24 cellular contexts compared by ENCODE assay signal in the genomic region with DNA sequence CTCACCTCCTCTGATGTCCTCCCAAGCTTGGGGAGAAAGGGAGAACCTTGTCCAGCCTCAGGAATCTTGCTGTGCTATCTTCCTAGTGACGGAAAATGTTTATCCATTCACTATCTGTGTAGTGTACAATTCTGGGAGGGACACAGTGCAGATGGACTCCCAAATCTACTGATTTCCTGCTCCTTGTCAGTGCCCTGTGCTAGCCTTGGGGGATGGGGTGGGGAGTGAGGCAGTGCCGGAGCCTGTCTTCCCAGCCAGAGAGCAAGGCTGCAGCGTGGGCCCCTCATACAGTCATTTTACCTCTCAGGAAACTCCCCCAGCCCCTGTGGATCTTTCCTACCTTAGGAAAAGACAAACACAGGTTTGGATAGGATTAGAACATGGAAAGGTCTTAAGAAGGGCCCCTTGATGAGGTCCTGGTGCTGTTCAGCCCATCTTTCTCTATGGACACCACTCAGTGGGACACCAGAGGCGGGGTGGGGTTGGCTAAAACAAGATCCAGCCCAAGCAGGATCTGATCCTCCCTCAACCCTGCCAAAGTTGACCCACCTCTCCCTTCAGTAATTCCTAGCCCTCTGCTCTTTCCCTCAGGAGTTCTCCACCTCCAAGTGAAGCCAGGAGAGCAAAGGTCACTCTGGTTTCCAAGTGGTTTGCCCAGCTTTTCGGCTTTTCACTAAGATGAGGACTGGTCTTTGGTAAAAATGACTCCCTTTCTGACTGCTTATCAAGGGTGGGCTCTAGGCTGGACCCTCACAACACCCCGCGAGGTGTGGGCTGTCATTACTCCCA. TPM values are rescaled to one million over a fixed set of nuclear protein-coding genes. Genes with fewer than 3 reads are reported as not detected.
A peak's percentile ranks its signal among the peaks of the same experiment; 100 is the strongest.
DNase-seq lines count a peak whose midpoint lies in the region; ATAC-seq, FAIRE-seq and TF ChIP-seq lines count a peak whose summit lies in the region.
"Had no signal": no experiment of that assay in that cellular context is flagged by ENCODE, and none has a peak within 500 bp of the region (broad histone marks: within the 10 kb centered on the region; RNA-seq: fewer than 3 reads in every experiment).

No MANE protein-coding gene starts in this region.

- H3K9me3 ChIP-seq in Panc1 (ENCODE audit: control insufficient read depth, insufficient read depth, low read depth, low read length): no peaks in the 10 kb centered on the region
- no peaks in the 10 kb centered on the region for H3K9me3 ChIP-seq in astrocyte (ENCODE audit: insufficient read depth, low read depth, low read length)
- no peaks in the 10 kb centered on the region for H3K9me3 ChIP-seq in subcutaneous abdominal adipose tissue (ENCODE audit: control insufficient read depth in 5 of 5, low read length in 5 of 5)
- H3K9me3 ChIP-seq: body of pancreas, psoas muscle, SK-N-SH, transverse colon had no signal

- H3K36me3 ChIP-seq in Panc1 (ENCODE audit: control insufficient read depth, insufficient read depth, low read length) (no peaks in the 10 kb centered on the region), astrocyte (ENCODE audit: insufficient read depth, low read length) (peaks cover 2% of the 10 kb centered on the region), subcutaneous abdominal adipose tissue (ENCODE audit: control insufficient read depth in 5 of 5, insufficient read depth in 5 of 5, low read length in 5 of 5) (peaks cover 0 to 19% (median 6%) of the 10 kb centered on the region in 5 donors)
- H3K36me3 ChIP-seq: transverse colon had no signal

- BruUV-seq in Panc1 (replicated peaks; lab: Mats Ljungman, UMichigan): TSS peak; percentile 68

- H3K4me3 Mint-ChIP-seq in astrocyte (ENCODE audit: unreplicated experiment) (no peak overlapping the region), mesothelial cell of epicardium (no peak overlapping the region)
- no peak overlapping the region for H3K4me3 Mint-ChIP-seq in activated naive CD8-positive, alpha-beta T cell treated with anti-CD3 and anti-CD28 coated beads for 36 hours
- H3K4me3 Mint-ChIP-seq: activated CD4-positive, alpha-beta T cell treated with anti-CD3 and anti-CD28 coated beads for 36 hours; activated CD8-positive, alpha-beta T cell treated with anti-CD3 and anti-CD28 coated beads, Interleukin-2, amount 10 ng/mL, durations not matched to agents 7 days and 5 days; memory B cell; stimulated activated naive CD8-positive, alpha-beta T cell treated with anti-CD3 and anti-CD28 coated beads, Interleukin-15, amount 100 ng/mL, for 72 hours had no signal

- peaks cover 11% of the 10 kb centered on the region for H4K20me1 ChIP-seq in astrocyte (ENCODE audit: insufficient read depth, low read length)

- H3K9me3 Mint-ChIP-seq in astrocyte (ENCODE audit: unreplicated experiment): no peaks in the 10 kb centered on the region
- H3K9me3 Mint-ChIP-seq in mesothelial cell of epicardium: no peaks in the 10 kb centered on the region
- no peaks in the 10 kb centered on the region for H3K9me3 Mint-ChIP-seq in activated naive CD8-positive, alpha-beta T cell treated with anti-CD3 and anti-CD28 coated beads for 36 hours
- H3K9me3 Mint-ChIP-seq: CD4-positive, CD25-positive, alpha-beta regulatory T cell; memory B cell; stimulated activated naive CD8-positive, alpha-beta T cell treated with anti-CD3 and anti-CD28 coated beads, Interleukin-15, amount 100 ng/mL, for 72 hours had no signal

- CTCF ChIA-PET in Panc1 (lab: Charles Lee): no interaction called here

- FAIRE-seq in astrocyte (lab: Jason Lieb, UNC): no peak

- H3K79me2 ChIP-seq in astrocyte (ENCODE audit: insufficient read depth, low read length): peaks cover 28% of the 10 kb centered on the region

- H3K4me3 ChIP-seq in Panc1 (ENCODE audit: low read depth in 2 of 2, low read length in 2 of 2) (no peak overlapping the region), astrocyte (ENCODE audit: insufficient read depth, low read depth, low read length) (no peak overlapping the region), subcutaneous abdominal adipose tissue (ENCODE audit: low read depth in 1 of 5, low read length in 5 of 5) (no peak overlapping the region)
- H3K4me3 ChIP-seq: body of pancreas, psoas muscle, transverse colon had no signal

- no peak overlapping the region for H2AFZ ChIP-seq in astrocyte (ENCODE audit: low read depth, low read length)

- POLR2A ChIA-PET in Panc1 (lab: Charles Lee): no interaction called here

- H3K27me3 Mint-ChIP-seq in astrocyte (ENCODE audit: low read depth, unreplicated experiment): no peaks in the 10 kb centered on the region
- H3K27me3 Mint-ChIP-seq in mesothelial cell of epicardium (ENCODE audit: low read depth): no peaks in the 10 kb centered on the region
- no peaks in the 10 kb centered on the region for H3K27me3 Mint-ChIP-seq in activated naive CD8-positive, alpha-beta T cell treated with anti-CD3 and anti-CD28 coated beads for 36 hours
- H3K27me3 Mint-ChIP-seq: activated CD4-positive, alpha-beta T cell treated with anti-CD3 and anti-CD28 coated beads for 36 hours; CD4-positive, CD25-positive, alpha-beta regulatory T cell; memory B cell; stimulated activated naive CD8-positive, alpha-beta T cell treated with anti-CD3 and anti-CD28 coated beads, Interleukin-15, amount 100 ng/mL, for 72 hours had no signal

- TF ChIP-seq CTCF in Panc1 (IDR thresholded peaks at IDR 0.05) (no peak), astrocyte (IDR thresholded peaks at IDR 0.05; ENCODE audit: insufficient read depth, low read depth, low read length) (no peak), mesothelial cell of epicardium (IDR thresholded peaks at IDR 0.05; ENCODE audit: unreplicated experiment) (no peak)

- H3K27ac Mint-ChIP-seq in astrocyte (ENCODE audit: unreplicated experiment): peak overlapping the region; percentile 18
- peak overlapping the region; percentile 25 for H3K27ac Mint-ChIP-seq in mesothelial cell of epicardium
- H3K27ac Mint-ChIP-seq in activated naive CD8-positive, alpha-beta T cell treated with anti-CD3 and anti-CD28 coated beads for 36 hours: no peak overlapping the region
- H3K27ac Mint-ChIP-seq: activated CD4-positive, alpha-beta T cell treated with anti-CD3 and anti-CD28 coated beads for 36 hours; activated CD8-positive, alpha-beta T cell treated with anti-CD3 and anti-CD28 coated beads, Interleukin-2, amount 10 ng/mL, durations not matched to agents 7 days and 5 days; memory B cell had no signal

- no peak for DNase-seq in Panc1 (ENCODE audit: low read depth, low spot score)
- no peak for DNase-seq in astrocyte (ENCODE audit: low read depth)
- no peak for DNase-seq in mesothelial cell of epicardium (ENCODE audit: low spot score in 2 of 2, unreplicated experiment in 2 of 2)
- DNase-seq in activated naive CD8-positive, alpha-beta T cell treated with anti-CD3 and anti-CD28 coated beads for 36 hours: no peak
- DNase-seq: activated CD4-positive, alpha-beta T cell treated with anti-CD3 and anti-CD28 coated beads for 36 hours; activated CD8-positive, alpha-beta T cell treated with anti-CD3 and anti-CD28 coated beads, Interleukin-2, amount 10 ng/mL, durations not matched to agents 7 days and 5 days; activated gamma-delta T cell treated with Interleukin-2 at 50 U/mL for 16 hours; activated T-cell treated with anti-CD3 and anti-CD28 coated beads for 4 hours; body of pancreas; CD4-positive, CD25-positive, alpha-beta regulatory T cell; Karpas-422; MV-4-11; NCI-H1436 treated with DMSO at 0.1 percent for 48 hours; OCI-M1; SK-N-SH; stimulated activated naive CD8-positive, alpha-beta T cell treated with anti-CD3 and anti-CD28 coated beads, Interleukin-15, amount 100 ng/mL, for 72 hours; T-helper 2 cell; transverse colon had no signal

- H3K36me3 Mint-ChIP-seq in astrocyte (ENCODE audit: low read depth, unreplicated experiment): peaks cover 10% of the 10 kb centered on the region
- H3K36me3 Mint-ChIP-seq in mesothelial cell of epicardium: peaks cover 7% of the 10 kb centered on the region
- peaks cover 19% of the 10 kb centered on the region for H3K36me3 Mint-ChIP-seq in activated naive CD8-positive, alpha-beta T cell treated with anti-CD3 and anti-CD28 coated beads for 36 hours

- no peak for ATAC-seq in Panc1
- ATAC-seq in HG03139 (IDR thresholded peaks at IDR 0.05; ENCODE audit: unreplicated experiment): no peak
- ATAC-seq in HG03354 (IDR thresholded peaks at IDR 0.05; ENCODE audit: poor library complexity, severe bottlenecking, unreplicated experiment): no peak
- ATAC-seq: activated CD4-positive, alpha-beta T cell treated with anti-CD3 and anti-CD28 coated beads for 36 hours; activated CD8-positive, alpha-beta T cell treated with anti-CD3 and anti-CD28 coated beads, Interleukin-2, amount 10 ng/mL, durations not matched to agents 7 days and 5 days; body of pancreas; psoas muscle; stimulated activated naive CD8-positive, alpha-beta T cell treated with anti-CD3 and anti-CD28 coated beads, Interleukin-15, amount 100 ng/mL, for 72 hours had no signal

- intact Hi-C loops in Panc1 (cut with micrococcal nuclease; ENCODE audit: unreplicated experiment): no loop called here

- H3K4me1 Mint-ChIP-seq in astrocyte (ENCODE audit: low read depth, unreplicated experiment) (peaks cover 9% of the 10 kb centered on the region), mesothelial cell of epicardium (peaks cover 19% of the 10 kb centered on the region)
- peaks cover 20% of the 10 kb centered on the region for H3K4me1 Mint-ChIP-seq in activated naive CD8-positive, alpha-beta T cell treated with anti-CD3 and anti-CD28 coated beads for 36 hours

- H3K27ac ChIP-seq in Panc1 (ENCODE audit: low read length) (no peak overlapping the region), astrocyte (ENCODE audit: low read depth, low read length) (no peak overlapping the region), subcutaneous abdominal adipose tissue (ENCODE audit: low read depth, low read length) (peak overlapping the region; percentile 54)
- H3K27ac ChIP-seq: body of pancreas, psoas muscle, transverse colon had no signal

- H3K4me1 ChIP-seq in Panc1 (ENCODE audit: control insufficient read depth, insufficient read depth, low read length) (peaks cover 3% of the 10 kb centered on the region), astrocyte (ENCODE audit: insufficient read depth, low read length) (peaks cover 11% of the 10 kb centered on the region), subcutaneous abdominal adipose tissue (ENCODE audit: control insufficient read depth in 5 of 5, insufficient read depth in 5 of 5, low read length in 5 of 5) (peaks cover 19 to 70% (median 52%) of the 10 kb centered on the region in 5 donors)

- H3K4me2 ChIP-seq in astrocyte (ENCODE audit: low read length): no peak overlapping the region
- H3K4me2 ChIP-seq: SK-N-SH had no signal

- in situ Hi-C loops in Panc1 (cut with HindIII; ENCODE audit: low pct_unique_long_range_greater_than_20kb, low sequenced_read_pairs): no loop called here

- H3K9ac ChIP-seq in astrocyte (ENCODE audit: low read length) (no peak overlapping the region), subcutaneous abdominal adipose tissue (ENCODE audit: low read length in 5 of 5) (peak overlapping the region in 1 of 5 donors; percentile 19)
- H3K9ac ChIP-seq: SK-N-SH had no signal

- no peaks in the 10 kb centered on the region for H3K27me3 ChIP-seq in Panc1 (ENCODE audit: control insufficient read depth, insufficient read depth, low read length)
- H3K27me3 ChIP-seq in astrocyte (ENCODE audit: insufficient read depth, low read length): no peaks in the 10 kb centered on the region
- no peaks in the 10 kb centered on the region for H3K27me3 ChIP-seq in subcutaneous abdominal adipose tissue (ENCODE audit: control insufficient read depth in 5 of 5, insufficient read depth in 4 of 5, low read length in 5 of 5)
- H3K27me3 ChIP-seq: body of pancreas, transverse colon had no signal

RNA-seq across cellular contexts. Expression of gene DOLK, which starts 3.4 kb away (rescaled TPM):
- 20.0 TPM for total RNA-seq in Panc1 (2021; ENCODE audit: unreplicated experiment)
- 20.1 TPM for polyA plus RNA-seq in Panc1 (2012; ENCODE audit: insufficient read length)
- total RNA-seq in astrocyte: 19.8 and 22.1 TPM in 2 replicates
- 16.7 to 17.0 TPM (median 16.9 TPM) in 3 replicates for total RNA-seq in mesothelial cell of epicardium
- 10 to 100 TPM; 10.1 to 11.3 TPM for total RNA-seq in activated naive CD8-positive, alpha-beta T cell treated with anti-CD3 and anti-CD28 coated beads for 36 hours

RNA-seq across cellular contexts. Expression of gene NUP188, which starts 3.5 kb away (rescaled TPM):
- total RNA-seq in Panc1 (2021; ENCODE audit: unreplicated experiment) (69.9 TPM), astrocyte (40.4 and 45.6 TPM in 2 replicates), mesothelial cell of epicardium (49.5 to 56.6 TPM (median 51.7 TPM) in 3 replicates)
- 42.6 TPM for polyA plus RNA-seq in Panc1 (2012; ENCODE audit: insufficient read length)
- total RNA-seq in activated naive CD8-positive, alpha-beta T cell treated with anti-CD3 and anti-CD28 coated beads for 36 hours: 100 to 1,000 TPM; 128 to 130 TPM

RNA-seq across cellular contexts. Expression of gene PHYHD1, which starts 23.2 kb away (rescaled TPM):
- not detected for total RNA-seq in Panc1 (2021; ENCODE audit: unreplicated experiment)
- polyA plus RNA-seq in Panc1 (2012; ENCODE audit: insufficient read length): not detected
- total RNA-seq in astrocyte: 4.6 and 6.1 TPM in 2 replicates
- total RNA-seq in mesothelial cell of epicardium: 22.2 to 25.4 TPM (median 24.3 TPM) in 3 replicates
- under 1 TPM; 0.49 to 0.52 TPM for total RNA-seq in activated naive CD8-positive, alpha-beta T cell treated with anti-CD3 and anti-CD28 coated beads for 36 hours
- total RNA-seq: NCI-H460 had no signal
- polyA plus RNA-seq: SK-N-SH had no signal
